13 cellular contexts compared by ENCODE assay signal in the genomic region with DNA sequence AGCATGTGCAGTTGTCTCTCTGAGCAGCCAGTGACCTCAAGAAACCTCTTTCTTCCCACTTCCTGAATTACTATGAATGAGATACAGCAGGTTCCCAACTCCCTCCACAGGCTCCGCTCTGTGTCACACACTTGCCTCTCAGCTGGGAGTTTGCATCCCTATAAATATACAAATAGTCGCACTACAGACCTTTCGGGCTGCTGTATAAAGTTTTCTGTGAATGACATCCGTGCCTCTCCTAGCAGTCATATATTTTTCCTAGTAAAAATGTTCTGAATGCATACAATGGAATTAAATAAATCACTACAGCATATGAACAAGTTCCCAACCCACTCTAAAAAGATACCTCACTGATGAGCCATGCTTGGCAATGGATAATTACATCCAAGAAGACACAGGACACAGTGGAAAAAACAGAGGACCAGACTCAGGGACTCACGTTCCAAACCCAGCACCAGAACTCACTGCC.
DNase-seq lines count a peak whose midpoint lies in the region; TF ChIP-seq lines count a peak whose summit lies in the region.
"Had no signal": no experiment of that assay in that cellular context is flagged by ENCODE, and none has a peak within 500 bp of the region (broad histone marks: within the 10 kb centered on the region; RNA-seq: fewer than 3 reads in every experiment).

No MANE protein-coding gene starts in this region.

- BruUV-seq in OCI-LY7 (replicated peaks; lab: Mats Ljungman, UMichigan) = TSS peak; percentile 29

- intact Hi-C loops in OCI-LY7 (cut with micrococcal nuclease; ENCODE audit: unreplicated experiment) = no loop called here
- intact Hi-C loops in ascending aorta (cut with DNase I) = no loop called here

- H3K27me3 Mint-ChIP-seq in T-helper 1 cell treated with Interleukin-12 subunit alpha and Interleukin-12 subunit beta and Interleukin-4 antibody, amounts not matched to agents 30 μg/mL and 1 μg/mL, for 36 hours (ENCODE audit: low read depth) = no peaks in the 10 kb centered on the region
- peaks cover 2% of the 10 kb centered on the region for H3K27me3 Mint-ChIP-seq in endothelial cell (ENCODE audit: unreplicated experiment)

- no peak overlapping the region for H3K4me2 ChIP-seq in OCI-LY7 (ENCODE audit: low read length)
- H3K4me2 ChIP-seq: hepatocyte had no signal

- no peaks in the 10 kb centered on the region for H3K9me2 ChIP-seq in OCI-LY7 (ENCODE audit: insufficient read depth, low read length)

- no peaks in the 10 kb centered on the region for H3K9me3 Mint-ChIP-seq in T-helper 1 cell treated with Interleukin-12 subunit alpha and Interleukin-12 subunit beta and Interleukin-4 antibody, amounts not matched to agents 30 μg/mL and 1 μg/mL, for 36 hours
- H3K9me3 Mint-ChIP-seq in endothelial cell (ENCODE audit: unreplicated experiment) = no peaks in the 10 kb centered on the region
- H3K9me3 Mint-ChIP-seq: mesothelial cell of epicardium had no signal

- CTCF ChIA-PET in OCI-LY7 (lab: Charles Lee; ENCODE audit: unreplicated experiment) = no interaction called here

- H4K20me1 ChIP-seq in OCI-LY7 (ENCODE audit: insufficient read depth, low read length) = peaks cover 7% of the 10 kb centered on the region; the same call in 1 of the 2 replicates

- H3K4me1 Mint-ChIP-seq in T-helper 1 cell treated with Interleukin-12 subunit alpha and Interleukin-12 subunit beta and Interleukin-4 antibody, amounts not matched to agents 30 μg/mL and 1 μg/mL, for 36 hours (ENCODE audit: low read depth) = peaks cover 32% of the 10 kb centered on the region
- peaks cover 2% of the 10 kb centered on the region for H3K4me1 Mint-ChIP-seq in endothelial cell (ENCODE audit: unreplicated experiment)

- POLR2A ChIA-PET in OCI-LY7 (lab: Charles Lee) = no interaction called here

- TF ChIP-seq CTCF in OCI-LY7 (conservative IDR thresholded peaks at IDR 0.05; ENCODE audit: low read length) = no peak
- TF ChIP-seq CTCF in endothelial cell (IDR thresholded peaks at IDR 0.05; ENCODE audit: unreplicated experiment) = no peak
- TF ChIP-seq CTCF in GM10266 (IDR thresholded peaks at IDR 0.05; ENCODE audit: control insufficient read depth, insufficient read depth, low read depth, missing control alignments) = no peak
- no peak for TF ChIP-seq CTCF in ascending aorta (IDR thresholded peaks at IDR 0.05)

- H3K9me3 ChIP-seq in OCI-LY7 (ENCODE audit: low read length) = no peaks in the 10 kb centered on the region
- no peaks in the 10 kb centered on the region for H3K9me3 ChIP-seq in ascending aorta

- no peak overlapping the region for H2AFZ ChIP-seq in OCI-LY7 (ENCODE audit: low read length)
- H2AFZ ChIP-seq: hepatocyte had no signal

- H3K4me3 ChIP-seq in OCI-LY7 (ENCODE audit: low read depth, low read length, poor library complexity, severe bottlenecking) = no peak overlapping the region
- H3K4me3 ChIP-seq in rectal smooth muscle tissue (ENCODE audit: low read length) = no peak overlapping the region
- no peak overlapping the region for H3K4me3 ChIP-seq in ascending aorta
- H3K4me3 ChIP-seq: hepatocyte had no signal

- H3K27me3 ChIP-seq in rectal smooth muscle tissue (ENCODE audit: control insufficient read depth, insufficient read depth, low read length) (no peaks in the 10 kb centered on the region), ascending aorta (no peaks in the 10 kb centered on the region)
- H3K27me3 ChIP-seq: hepatocyte had no signal

- no peak overlapping the region for H3K9ac ChIP-seq in rectal smooth muscle tissue (ENCODE audit: low read length)

- no peak for DNase-seq in T-helper 1 cell
- no peak for DNase-seq in OCI-LY7 (ENCODE audit: low spot score)
- DNase-seq in endothelial cell (ENCODE audit: low spot score) = no peak
- no peak for DNase-seq in cortex of kidney (lab: John Stamatoyannopoulos, UW)
- DNase-seq in GM10266 (ENCODE audit: extremely low spot score) = no peak
- no peak for DNase-seq in ascending aorta (ENCODE audit: low spot score in 2 of 2)
- DNase-seq: activated naive CD4-positive, alpha-beta T cell; effector CD4-positive, alpha-beta T cell; NCI-H2107 had no signal

- no peaks in the 10 kb centered on the region; the same call in 1 of the 2 replicates for H3K79me2 ChIP-seq in OCI-LY7 (ENCODE audit: insufficient read depth, low read depth, low read length)

- no peak overlapping the region for H3K4me3 Mint-ChIP-seq in T-helper 1 cell treated with Interleukin-12 subunit alpha and Interleukin-12 subunit beta and Interleukin-4 antibody, amounts not matched to agents 30 μg/mL and 1 μg/mL, for 36 hours
- H3K4me3 Mint-ChIP-seq in endothelial cell (ENCODE audit: unreplicated experiment) = peak overlapping the region; percentile 70
- H3K4me3 Mint-ChIP-seq: mesothelial cell of epicardium had no signal

- H3K36me3 Mint-ChIP-seq in T-helper 1 cell treated with Interleukin-12 subunit alpha and Interleukin-12 subunit beta and Interleukin-4 antibody, amounts not matched to agents 30 μg/mL and 1 μg/mL, for 36 hours (ENCODE audit: low read depth) = peaks cover 28% of the 10 kb centered on the region
- peaks cover 15% of the 10 kb centered on the region for H3K36me3 Mint-ChIP-seq in endothelial cell (ENCODE audit: low read depth, unreplicated experiment)

- H3K4me1 ChIP-seq in OCI-LY7 (ENCODE audit: insufficient read depth, low read length, poor library complexity, severe bottlenecking) (no peaks in the 10 kb centered on the region), rectal smooth muscle tissue (ENCODE audit: control insufficient read depth, insufficient read depth, low read length) (peaks cover 64% of the 10 kb centered on the region), ascending aorta (peaks cover 18 to 79% of the 10 kb centered on the region in 2 donors)

- H3K36me3 ChIP-seq in OCI-LY7 (ENCODE audit: insufficient read depth, low read length) = peaks cover 29% of the 10 kb centered on the region
- H3K36me3 ChIP-seq in rectal smooth muscle tissue (ENCODE audit: control insufficient read depth, insufficient read depth, low read length) = peaks cover 12% of the 10 kb centered on the region
- H3K36me3 ChIP-seq in ascending aorta = peaks cover 12 to 16% of the 10 kb centered on the region in 2 donors

- peak overlapping the region; percentile 5 for H3K27ac Mint-ChIP-seq in T-helper 1 cell treated with Interleukin-12 subunit alpha and Interleukin-12 subunit beta and Interleukin-4 antibody, amounts not matched to agents 30 μg/mL and 1 μg/mL, for 36 hours
- H3K27ac Mint-ChIP-seq in endothelial cell (ENCODE audit: unreplicated experiment) = peak overlapping the region; percentile 54
- H3K27ac Mint-ChIP-seq: mesothelial cell of epicardium had no signal

- H3K27ac ChIP-seq in OCI-LY7 (ENCODE audit: low read depth, low read length, poor library complexity, severe bottlenecking) = no peak overlapping the region
- H3K27ac ChIP-seq in rectal smooth muscle tissue (ENCODE audit: low read depth, low read length) = peak overlapping the region; percentile 80
- H3K27ac ChIP-seq in ascending aorta = peak overlapping the region in 1 of 2 donors; percentile 17
- H3K27ac ChIP-seq: hepatocyte had no signal
